ENCODE assay signal across 20 cellular contexts in genomic region chr16:69942099-69942491, GRCh38. TPM values are rescaled to one million over a fixed set of nuclear protein-coding genes. Genes with fewer than 3 reads are reported as not detected.
DNase-seq lines count a peak whose midpoint lies in the region; ATAC-seq and TF ChIP-seq lines count a peak whose summit lies in the region.
"Had no signal": no experiment of that assay in that cellular context is flagged by ENCODE, and none has a peak within 500 bp of the region (broad histone marks: within the 10 kb centered on the region; RNA-seq: fewer than 3 reads in every experiment).

No MANE protein-coding gene starts in this region.

- no peak for ATAC-seq in activated CD8-positive, alpha-beta memory T cell treated with anti-CD3 and anti-CD28 coated beads, Interleukin-2, amount 10 ng/mL, durations not matched to agents 7 days and 5 days
- ATAC-seq in left lobe of liver (peak; percentile 60), GM21447 (IDR thresholded peaks at IDR 0.05; ENCODE audit: unreplicated experiment) (no peak)
- ATAC-seq: Panc1 had no signal

- H3K27ac Mint-ChIP-seq in activated CD8-positive, alpha-beta memory T cell treated with anti-CD3 and anti-CD28 coated beads, Interleukin-2, amount 10 ng/mL, durations not matched to agents 7 days and 5 days: no peak overlapping the region

- H3K27me3 Mint-ChIP-seq in activated CD8-positive, alpha-beta memory T cell treated with anti-CD3 and anti-CD28 coated beads, Interleukin-2, amount 10 ng/mL, durations not matched to agents 7 days and 5 days: no peaks in the 10 kb centered on the region
- H3K27me3 Mint-ChIP-seq: IgD-negative memory B cell had no signal

- no peak for TF ChIP-seq CTCF in testis (IDR thresholded peaks at IDR 0.05)

- 76 to 81% methylated on average over 11 of the region's 11 CpGs for WGBS in testis, 2 donors

- no peaks in the 10 kb centered on the region for H3K27me3 ChIP-seq in testis

- H3K9me3 ChIP-seq in testis: no peaks in the 10 kb centered on the region
- H3K9me3 ChIP-seq: Caco-2 had no signal

- H3K36me3 Mint-ChIP-seq in activated CD8-positive, alpha-beta memory T cell treated with anti-CD3 and anti-CD28 coated beads, Interleukin-2, amount 10 ng/mL, durations not matched to agents 7 days and 5 days: no peaks in the 10 kb centered on the region

- H3K4me1 Mint-ChIP-seq in activated CD8-positive, alpha-beta memory T cell treated with anti-CD3 and anti-CD28 coated beads, Interleukin-2, amount 10 ng/mL, durations not matched to agents 7 days and 5 days: no peaks in the 10 kb centered on the region
- H3K4me1 Mint-ChIP-seq: IgD-negative memory B cell had no signal

- no peaks in the 10 kb centered on the region for H3K9me3 Mint-ChIP-seq in activated CD8-positive, alpha-beta memory T cell treated with anti-CD3 and anti-CD28 coated beads, Interleukin-2, amount 10 ng/mL, durations not matched to agents 7 days and 5 days (ENCODE audit: low read depth)
- H3K9me3 Mint-ChIP-seq: IgD-negative memory B cell had no signal

- no peaks in the 10 kb centered on the region for H3K4me1 ChIP-seq in testis
- H3K4me1 ChIP-seq: Caco-2 had no signal

- no peak for TF ChIP-seq POLR2A in testis (IDR thresholded peaks at IDR 0.05)

- H3K4me3 ChIP-seq in testis: no peak overlapping the region
- H3K4me3 ChIP-seq: GM23248 had no signal

- H3K4me3 Mint-ChIP-seq in activated CD8-positive, alpha-beta memory T cell treated with anti-CD3 and anti-CD28 coated beads, Interleukin-2, amount 10 ng/mL, durations not matched to agents 7 days and 5 days: no peak overlapping the region
- H3K4me3 Mint-ChIP-seq: IgD-negative memory B cell had no signal

- CTCF ChIA-PET in activated CD8-positive, alpha-beta memory T cell treated with anti-CD3 and anti-CD28 coated beads, Interleukin-2, amount 10 ng/mL, durations not matched to agents 7 days and 5 days (lab: Charles Lee): no interaction called here

- no peak overlapping the region for H3K27ac ChIP-seq in testis
- H3K27ac ChIP-seq: GM23248 had no signal

- DNase-seq in activated CD8-positive, alpha-beta memory T cell treated with anti-CD3 and anti-CD28 coated beads, Interleukin-2, amount 10 ng/mL, durations not matched to agents 7 days and 5 days: peak; percentile 26
- DNase-seq in activated CD8-positive, alpha-beta memory T cell treated with anti-CD3 and anti-CD28 coated beads, Interleukin-2, amount 50 U/mL, for 48 hours: no peak
- DNase-seq in NCI-H2171 (lab: John Stamatoyannopoulos, UW): peak; percentile 26
- peak; percentile 68 for DNase-seq in left lobe of liver (ENCODE audit: low spot score)
- DNase-seq in testis: peak; percentile 3
- DNase-seq in NCI-H748 (lab: John Stamatoyannopoulos, UW; ENCODE audit: unreplicated experiment): no peak
- no peak for DNase-seq in Kasumi-1 (lab: John Stamatoyannopoulos, UW)
- DNase-seq: Caco-2, DND-41, GDM1, NCI-H1417 treated with DMSO at 0.1 percent for 48 hours, NCI-H2081 treated with DMSO at 0.1 percent for 48 hours, NCI-H226, NCI-H748 treated with DMSO at 0.1 percent for 48 hours, SHP77 had no signal

- intact Hi-C loops in testis (cut with DNase I; ENCODE audit: low total_unique reads): no loop called here

- peaks cover 1% of the 10 kb centered on the region for H3K36me3 ChIP-seq in testis (ENCODE audit: low read depth, missing control alignments)

RNA-seq across cellular contexts. Expression of gene CLEC18A, which starts 9.0 kb away (rescaled TPM):
- total RNA-seq in activated CD8-positive, alpha-beta memory T cell treated with anti-CD3 and anti-CD28 coated beads, Interleukin-2, amount 10 ng/mL, durations not matched to agents 7 days and 5 days: under 1 TPM; 0.29 to 0.61 TPM
- total RNA-seq in left lobe of liver: 0.35 TPM
- total RNA-seq in testis: 10 to 100 TPM; 12.6 to 15.7 TPM
- 10.0 TPM for polyA plus RNA-seq in testis (ENCODE audit: insufficient read depth, low read depth, low replicate concordance)
- total RNA-seq: HT-29 had no signal
- polyA plus RNA-seq: IgD-negative memory B cell had no signal

Comparison
In these comparisons a context has a peak if more than half of its experiments do, and no peak if none do; other contexts are left out.
1. DNase-seq: peak in activated CD8-positive, alpha-beta memory T cell treated with anti-CD3 and anti-CD28 coated beads, Interleukin-2, amount 10 ng/mL, durations not matched to agents 7 days and 5 days (single experiment), NCI-H2171 (single experiment), left lobe of liver (single experiment) and testis (single experiment); none in activated CD8-positive, alpha-beta memory T cell treated with anti-CD3 and anti-CD28 coated beads, Interleukin-2, amount 50 U/mL, for 48 hours (single experiment), NCI-H748 (single experiment) and Kasumi-1 (0 of 2).
2. RNA of gene CLEC18A, which starts 9.0 kb away (total RNA-seq): 12.6 to 15.7 TPM in testis; 0.29 to 0.61 TPM in activated CD8-positive, alpha-beta memory T cell treated with anti-CD3 and anti-CD28 coated beads, Interleukin-2, amount 10 ng/mL, durations not matched to agents 7 days and 5 days and 0.35 TPM in left lobe of liver (single experiment); every median in the first group is over 4 times any median in the second.